1 cellular context compared by ENCODE assay signal in the genomic region with DNA sequence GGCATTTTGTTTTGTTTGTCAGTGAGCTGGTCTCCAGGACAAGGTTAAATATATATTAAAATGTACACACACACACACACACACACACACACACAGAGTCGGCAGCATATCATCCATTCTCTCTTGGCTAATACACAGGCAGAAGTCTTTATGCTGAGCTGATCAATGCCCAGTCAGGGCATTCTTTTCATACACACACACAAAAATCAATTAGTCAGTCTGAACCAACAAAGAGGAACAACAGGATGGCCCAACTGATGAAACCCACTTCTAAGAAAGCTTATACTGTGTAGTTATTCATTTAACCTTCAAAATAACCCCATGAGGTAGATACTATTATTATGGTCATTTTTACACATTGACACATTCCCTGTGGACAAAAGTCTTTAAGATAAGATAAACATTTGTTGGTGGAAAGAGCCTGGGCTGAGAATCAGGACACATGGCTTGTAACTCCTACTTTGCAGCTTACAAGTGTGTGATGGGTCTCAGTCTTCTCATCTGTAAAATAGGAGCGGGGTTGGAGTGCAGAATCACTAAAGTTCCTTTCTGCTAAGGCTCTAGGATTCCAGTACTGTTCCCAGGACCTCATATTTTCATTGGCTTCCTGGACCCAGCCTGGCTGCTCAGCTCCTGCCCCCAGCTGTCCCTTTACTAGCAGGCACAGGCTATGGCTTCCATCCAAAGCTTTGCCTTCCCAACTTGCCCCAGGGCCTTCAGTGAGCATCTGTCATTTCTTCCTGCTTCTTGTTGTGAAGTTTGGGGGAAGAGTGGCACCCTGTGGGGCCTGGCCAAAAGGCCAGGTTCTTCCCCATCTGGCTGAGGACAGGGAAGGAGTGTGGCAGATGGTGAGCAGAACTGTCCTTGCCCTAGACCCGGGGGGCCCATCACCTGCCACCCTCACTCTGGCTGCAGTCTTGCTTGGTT.
TF ChIP-seq lines count a peak whose summit lies in the region.

No MANE protein-coding gene starts in this region.

TF ChIP-seq in HEK293, 187 proteins besides CTCF, POLR2A, EP300 and RAD21 (continued from another document):
- TF ChIP-seq ZIC2 (tag by site-specific recombination; IDR thresholded peaks at IDR 0.05) = 0 out of 2 replicates have a peak, but pooled peaks have one; percentile 24
- TF ChIP-seq ZNF580 (tag by site-specific recombination; IDR thresholded peaks at IDR 0.05) = no peak
- peak; percentile 35; the same call in 1 of the 2 replicates for TF ChIP-seq ZNF335 (tag by site-specific recombination; conservative IDR thresholded peaks at IDR 0.05)
- TF ChIP-seq, protein P1, sequence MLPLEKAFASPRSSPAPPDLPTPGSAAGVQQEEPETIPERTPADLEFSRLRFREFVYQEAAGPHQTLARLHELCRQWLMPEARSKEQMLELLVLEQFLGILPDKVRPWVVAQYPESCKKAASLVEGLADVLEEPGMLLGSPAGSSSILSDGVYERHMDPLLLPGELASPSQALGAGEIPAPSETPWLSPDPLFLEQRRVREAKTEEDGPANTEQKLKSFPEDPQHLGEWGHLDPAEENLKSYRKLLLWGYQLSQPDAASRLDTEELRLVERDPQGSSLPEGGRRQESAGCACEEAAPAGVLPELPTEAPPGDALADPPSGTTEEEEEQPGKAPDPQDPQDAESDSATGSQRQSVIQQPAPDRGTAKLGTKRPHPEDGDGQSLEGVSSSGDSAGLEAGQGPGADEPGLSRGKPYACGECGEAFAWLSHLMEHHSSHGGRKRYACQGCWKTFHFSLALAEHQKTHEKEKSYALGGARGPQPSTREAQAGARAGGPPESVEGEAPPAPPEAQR (tag by site-specific recombination; IDR thresholded peaks at IDR 0.05) = no peak
- TF ChIP-seq ZNF423 (tag by site-specific recombination; IDR thresholded peaks at IDR 0.05) = no peak; the same call in 1 of the 2 replicates
- no peak for TF ChIP-seq ZNF747 (tag by site-specific recombination; IDR thresholded peaks at IDR 0.05)
- TF ChIP-seq, protein P2, sequence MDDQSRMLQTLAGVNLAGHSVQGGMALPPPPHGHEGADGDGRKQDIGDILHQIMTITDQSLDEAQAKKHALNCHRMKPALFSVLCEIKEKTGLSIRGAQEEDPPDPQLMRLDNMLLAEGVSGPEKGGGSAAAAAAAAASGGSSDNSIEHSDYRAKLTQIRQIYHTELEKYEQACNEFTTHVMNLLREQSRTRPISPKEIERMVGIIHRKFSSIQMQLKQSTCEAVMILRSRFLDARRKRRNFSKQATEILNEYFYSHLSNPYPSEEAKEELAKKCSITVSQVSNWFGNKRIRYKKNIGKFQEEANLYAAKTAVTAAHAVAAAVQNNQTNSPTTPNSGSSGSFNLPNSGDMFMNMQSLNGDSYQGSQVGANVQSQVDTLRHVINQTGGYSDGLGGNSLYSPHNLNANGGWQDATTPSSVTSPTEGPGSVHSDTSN (CRISPR knock-in tag; IDR thresholded peaks at IDR 0.05) = no peak
- TF ChIP-seq SP2 (tag by site-specific recombination; IDR thresholded peaks at IDR 0.05) = no peak
- TF ChIP-seq ZNF292 (tag by site-specific recombination; IDR thresholded peaks at IDR 0.05; ENCODE audit: borderline replicate concordance, low read depth) = no peak
- TF ChIP-seq ZNF18 (tag by site-specific recombination; IDR thresholded peaks at IDR 0.05) = no peak
- TF ChIP-seq ZNF23 (tag by site-specific recombination; IDR thresholded peaks at IDR 0.05; ENCODE audit: borderline replicate concordance) = no peak
- no peak for TF ChIP-seq ZNF560 (tag by site-specific recombination; IDR thresholded peaks at IDR 0.05; ENCODE audit: borderline replicate concordance)
